In the genomic region with DNA sequence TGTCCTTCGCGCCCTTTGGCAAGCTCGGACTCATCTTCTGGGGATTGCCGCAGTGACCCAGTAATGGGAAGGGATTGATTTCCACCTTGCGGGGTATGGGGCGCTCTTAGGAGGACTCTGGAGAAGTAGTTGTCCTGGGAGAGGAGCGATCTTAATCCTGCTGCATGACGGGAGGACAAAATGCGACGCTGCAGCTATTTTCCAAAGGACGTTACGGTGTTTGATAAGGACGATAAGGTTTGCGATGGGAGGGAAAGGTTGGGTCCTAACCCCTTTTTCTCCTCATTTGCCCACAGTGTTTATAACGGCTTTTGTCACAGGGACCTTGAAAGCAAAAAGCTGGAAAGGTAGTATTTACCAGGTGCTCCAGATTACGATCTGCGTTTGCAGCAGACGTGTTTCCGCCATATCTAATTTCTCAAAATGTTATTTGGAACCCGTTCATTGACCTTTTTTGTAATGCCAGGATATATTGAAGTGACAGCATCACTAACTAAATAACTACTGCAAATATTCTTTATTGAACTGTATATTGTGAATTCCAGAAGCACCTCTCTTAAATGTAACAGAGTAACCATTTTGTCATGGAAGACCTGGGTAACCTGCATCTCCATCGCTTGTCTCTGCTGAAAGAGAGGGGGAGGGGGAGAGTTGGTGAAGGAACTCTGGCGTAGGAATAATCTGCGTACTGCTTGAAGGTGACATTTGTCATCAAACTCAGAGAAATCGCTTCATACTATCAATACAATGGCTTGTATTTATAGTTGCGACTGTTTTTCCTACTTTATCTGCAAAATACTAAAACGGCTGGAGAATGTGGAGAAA, we compare ENCODE assay signal across 1 cellular context.
TF ChIP-seq lines count a peak whose summit lies in the region.

No MANE protein-coding gene starts in this region.

TF ChIP-seq in IMR-90, 13 proteins besides CTCF, POLR2A, EP300 and RAD21:
- no peak for TF ChIP-seq MXI1 (IDR thresholded peaks at IDR 0.05; ENCODE audit: borderline replicate concordance, low read depth, low read length)
- TF ChIP-seq RFX5 (IDR thresholded peaks at IDR 0.05; ENCODE audit: low read depth, low read length) = no peak
- TF ChIP-seq FOS (IDR thresholded peaks at IDR 0.05; ENCODE audit: low read depth, low read length) = no peak
- TF ChIP-seq CHD1 (IDR thresholded peaks at IDR 0.05; ENCODE audit: low read depth, low read length) = no peak
